In genomic region chr19:34430738-34431625, GRCh38 we compare ENCODE assay signal across 8 cellular contexts. TPM values are rescaled to one million over a fixed set of nuclear protein-coding genes. Genes with fewer than 3 reads are reported as not detected.
A peak's percentile ranks its signal among the peaks of the same experiment; 100 is the strongest.
DNase-seq lines count a peak whose midpoint lies in the region; ATAC-seq and TF ChIP-seq lines count a peak whose summit lies in the region.

No MANE protein-coding gene starts in this region.

- TF ChIP-seq CTCF in WERI-Rb-1 (IDR thresholded peaks at IDR 0.05; ENCODE audit: low read depth, low read length) (peak; percentile 62), epithelial cell of proximal tubule (conservative IDR thresholded peaks at IDR 0.05; ENCODE audit: low read depth, low read length) (peak; percentile 75), osteocyte (IDR thresholded peaks at IDR 0.05) (peak; percentile 69), omental fat pad (IDR thresholded peaks at IDR 0.05) (no peak)

- H3K27me3 ChIP-seq in WERI-Rb-1 (ENCODE audit: insufficient read depth, low read depth, severe bottlenecking) = no peaks in the 10 kb centered on the region

- H3K27ac Mint-ChIP-seq in osteocyte (ENCODE audit: unreplicated experiment) = peak overlapping the region; percentile 73

- peak; percentile 41 for ATAC-seq in GM18909 (IDR thresholded peaks at IDR 0.05; ENCODE audit: poor library complexity, unreplicated experiment)
- ATAC-seq in omental fat pad (ENCODE audit: low FRiP score) = no peak

- peak overlapping the region; percentile 94 for H3K4me3 Mint-ChIP-seq in osteocyte (ENCODE audit: unreplicated experiment)

- H3K9me3 ChIP-seq in WERI-Rb-1 (ENCODE audit: severe bottlenecking) = no peaks in the 10 kb centered on the region

- peaks cover 75% of the 10 kb centered on the region for H3K36me3 ChIP-seq in WERI-Rb-1

- H3K27ac ChIP-seq in WERI-Rb-1 = no peak overlapping the region

- DNase-seq in COLO668 (lab: John Stamatoyannopoulos, UW; ENCODE audit: unreplicated experiment) (peak; percentile 10), NCI-H1694 treated with DMSO at 0.1 percent for 48 hours (lab: John Stamatoyannopoulos, UW) (peak; percentile 47), WERI-Rb-1 (peak; percentile 21), epithelial cell of proximal tubule (ENCODE audit: low read depth) (no peak), osteocyte (ENCODE audit: extremely low spot score, unreplicated experiment) (no peak), omental fat pad (ENCODE audit: low spot score) (no peak), posterior vena cava (ENCODE audit: low spot score) (no peak)

- no peaks in the 10 kb centered on the region for H3K27me3 Mint-ChIP-seq in osteocyte (ENCODE audit: unreplicated experiment)

- peaks cover 58% of the 10 kb centered on the region for H3K4me1 Mint-ChIP-seq in osteocyte (ENCODE audit: unreplicated experiment)

- intact Hi-C loops in posterior vena cava (cut with DNase I) = no loop called here

- peaks cover 14% of the 10 kb centered on the region for H3K36me3 Mint-ChIP-seq in osteocyte (ENCODE audit: unreplicated experiment)

- H3K4me3 ChIP-seq in WERI-Rb-1 (ENCODE audit: low read depth, low read length) (no peak overlapping the region), epithelial cell of proximal tubule (ENCODE audit: low read depth, low read length) (no peak overlapping the region)

- H3K9me3 Mint-ChIP-seq in osteocyte (ENCODE audit: unreplicated experiment) = no peaks in the 10 kb centered on the region

RNA-seq across cellular contexts. Expression of gene UBA2, which starts 2.8 kb away (rescaled TPM):
- total RNA-seq in epithelial cell of proximal tubule (98.9 and 140 TPM in 2 replicates), osteocyte (99.4 and 101 TPM in 2 replicates), omental fat pad (100 to 1,000 TPM; 106 to 170 (median 152) TPM), posterior vena cava (10 to 100 TPM; 70.8 to 81.8 TPM)

RNA-seq across cellular contexts. Expression of gene PDCD2L, which starts 26.8 kb away (rescaled TPM):
- total RNA-seq in epithelial cell of proximal tubule (16.4 and 38.5 TPM in 2 replicates), osteocyte (7.1 and 11.1 TPM in 2 replicates), omental fat pad (10 to 100 TPM in 2 of 4 donors, 1 to 10 TPM in 2; 6.1 to 12.8 (median 9.2) TPM), posterior vena cava (1 to 10 TPM; 4.6 to 6.5 TPM)

RNA-seq across cellular contexts. Expression of gene WTIP, which starts 50.6 kb away (rescaled TPM):
- 4.5 and 27.9 TPM in 2 replicates for total RNA-seq in epithelial cell of proximal tubule
- total RNA-seq in osteocyte = 25.7 and 32.5 TPM in 2 replicates
- total RNA-seq in omental fat pad = 10 to 100 TPM; 12.3 to 26.4 (median 19.6) TPM
- 10 to 100 TPM; 20.7 to 28.6 TPM for total RNA-seq in posterior vena cava

Comparison
In these comparisons a context has a peak if more than half of its experiments do, and no peak if none do; other contexts are left out.
1. DNase-seq: peak in COLO668 (single experiment), NCI-H1694 treated with DMSO at 0.1 percent for 48 hours (single experiment) and WERI-Rb-1 (single experiment); none in epithelial cell of proximal tubule (single experiment), osteocyte (single experiment), omental fat pad (single experiment) and posterior vena cava (single experiment).
2. CTCF ChIP-seq: peak in WERI-Rb-1 (single experiment), epithelial cell of proximal tubule (single experiment) and osteocyte (single experiment); none in omental fat pad (0 of 3).